Comparison of ENCODE assay signal across 8 cellular contexts in the genomic region with DNA sequence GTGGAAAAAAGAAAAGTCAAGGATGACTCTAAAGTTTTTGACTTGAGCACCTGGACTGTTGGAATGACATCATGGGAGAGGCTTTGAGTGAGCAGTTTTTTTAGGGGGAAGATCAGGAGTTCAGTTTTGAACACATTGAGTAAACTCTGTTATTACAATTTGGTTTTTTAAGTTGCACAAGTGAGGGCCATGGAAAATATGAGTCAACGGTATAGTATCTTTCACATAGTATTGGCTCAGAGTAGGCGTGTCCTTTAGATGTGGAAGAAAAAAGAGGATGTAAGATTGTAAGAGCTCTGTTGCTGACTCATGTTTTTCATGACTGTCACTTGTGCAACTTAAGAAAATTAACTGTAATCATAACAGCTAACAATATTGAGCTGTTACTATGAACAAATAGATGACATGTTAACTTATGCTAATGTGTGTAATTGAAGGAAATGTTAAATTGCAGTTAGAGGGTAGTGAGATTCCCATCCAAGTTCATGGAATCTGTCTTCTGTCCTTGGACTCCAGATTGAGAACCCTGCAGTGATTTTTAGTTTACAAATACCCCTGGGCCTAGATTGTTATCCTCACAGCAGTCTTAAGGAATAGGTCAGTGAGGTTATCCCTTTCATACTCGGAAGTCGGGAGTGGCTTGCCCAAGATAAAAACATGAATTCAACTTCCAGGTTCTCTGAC. TPM values are rescaled to one million over a fixed set of nuclear protein-coding genes. Genes with fewer than 3 reads are reported as not detected.
DNase-seq lines count a peak whose midpoint lies in the region; TF ChIP-seq lines count a peak whose summit lies in the region.

No MANE protein-coding gene starts in this region.

- DNase-seq in activated naive CD4-positive, alpha-beta T cell treated with anti-CD3 and anti-CD28 coated beads for 36 hours = peak; percentile 48
- no peak for DNase-seq in activated naive CD4-positive, alpha-beta T cell treated with anti-CD3 and anti-CD28 coated beads, Interleukin-2, amount 50 U/mL, for 16 hours
- peak; percentile 100 for DNase-seq in HCEC 1CT
- peak; percentile 93 for DNase-seq in LoVo (ENCODE audit: low spot score)
- no peak for DNase-seq in DMS79 (lab: John Stamatoyannopoulos, UW)
- no peak for DNase-seq in WERI-Rb-1

- intact Hi-C loops in activated naive CD4-positive, alpha-beta T cell treated with anti-CD3 and anti-CD28 coated beads for 36 hours (cut with micrococcal nuclease) = loop anchor here (1.0 to 5.0 kb wide), 16 partner anchors 47 to 1614 kb away; partner anchors contain the start of genes CEP290 and TMTC3

- peak overlapping the region; percentile 37 for H3K27ac Mint-ChIP-seq in activated naive CD4-positive, alpha-beta T cell treated with anti-CD3 and anti-CD28 coated beads for 36 hours
- H3K27ac Mint-ChIP-seq in activated naive CD8-positive, alpha-beta T cell = peak overlapping the region; percentile 82

- H3K4me1 Mint-ChIP-seq in activated naive CD4-positive, alpha-beta T cell treated with anti-CD3 and anti-CD28 coated beads for 36 hours (ENCODE audit: low read depth) = peaks cover 23% of the 10 kb centered on the region
- H3K4me1 Mint-ChIP-seq in activated naive CD8-positive, alpha-beta T cell (ENCODE audit: low read depth) = peaks cover 34% of the 10 kb centered on the region

- no peak for TF ChIP-seq RAD21 in liver (IDR thresholded peaks at IDR 0.05)

- TF ChIP-seq CTCF in liver (IDR thresholded peaks at IDR 0.05; ENCODE audit: low read depth, low read length, missing input control) (no peak), WERI-Rb-1 (IDR thresholded peaks at IDR 0.05; ENCODE audit: low read depth, low read length) (no peak)

- H3K27ac ChIP-seq in liver (ENCODE audit: low read depth in 1 of 2, low read length in 2 of 2) (peak overlapping the region; percentile 54 to 56), WERI-Rb-1 (no peak overlapping the region)

- no peaks in the 10 kb centered on the region for H3K4me1 ChIP-seq in liver (ENCODE audit: control insufficient read depth in 4 of 4, insufficient read depth in 4 of 4, low read length in 3 of 4)

- H3K4me3 ChIP-seq in liver (ENCODE audit: low read depth in 1 of 3, low read length in 3 of 3) (no peak overlapping the region), WERI-Rb-1 (ENCODE audit: low read depth, low read length) (no peak overlapping the region)

- H3K36me3 ChIP-seq in liver (ENCODE audit: control insufficient read depth in 4 of 4, insufficient read depth in 3 of 4, low read depth in 1 of 4, low read length in 3 of 4) = no peaks in the 10 kb centered on the region
- H3K36me3 ChIP-seq in WERI-Rb-1 = no peaks in the 10 kb centered on the region

- H3K9me3 ChIP-seq in liver (ENCODE audit: control insufficient read depth in 4 of 4, low read length in 3 of 4) (no peaks in the 10 kb centered on the region), WERI-Rb-1 (ENCODE audit: severe bottlenecking) (no peaks in the 10 kb centered on the region)

- no peaks in the 10 kb centered on the region for H3K9me3 Mint-ChIP-seq in activated naive CD4-positive, alpha-beta T cell treated with anti-CD3 and anti-CD28 coated beads for 36 hours
- H3K9me3 Mint-ChIP-seq in activated naive CD8-positive, alpha-beta T cell (ENCODE audit: low read depth) = peaks cover 4% of the 10 kb centered on the region

- no peak overlapping the region for H3K9ac ChIP-seq in liver (ENCODE audit: low read depth in 1 of 2, low read length in 2 of 2)

- no peaks in the 10 kb centered on the region for H3K27me3 Mint-ChIP-seq in activated naive CD4-positive, alpha-beta T cell treated with anti-CD3 and anti-CD28 coated beads for 36 hours (ENCODE audit: low read depth)
- H3K27me3 Mint-ChIP-seq in activated naive CD8-positive, alpha-beta T cell = no peaks in the 10 kb centered on the region

- H3K4me3 Mint-ChIP-seq in activated naive CD4-positive, alpha-beta T cell treated with anti-CD3 and anti-CD28 coated beads for 36 hours = no peak overlapping the region
- peak overlapping the region; percentile 48 for H3K4me3 Mint-ChIP-seq in activated naive CD8-positive, alpha-beta T cell

- CTCF ChIA-PET in activated naive CD4-positive, alpha-beta T cell treated with anti-CD3 and anti-CD28 coated beads for 36 hours (lab: Charles Lee) = no interaction called here

- 71% methylated on average over 4 of the region's 4 CpGs for WGBS in liver

- H3K27me3 ChIP-seq in liver (ENCODE audit: control insufficient read depth in 4 of 4, insufficient read depth in 4 of 4, low read length in 3 of 4) (no peaks in the 10 kb centered on the region), WERI-Rb-1 (ENCODE audit: insufficient read depth, low read depth, severe bottlenecking) (no peaks in the 10 kb centered on the region)

- H3K36me3 Mint-ChIP-seq in activated naive CD4-positive, alpha-beta T cell treated with anti-CD3 and anti-CD28 coated beads for 36 hours (ENCODE audit: low read depth) = no peaks in the 10 kb centered on the region
- H3K36me3 Mint-ChIP-seq in activated naive CD8-positive, alpha-beta T cell = peaks cover 6% of the 10 kb centered on the region

TF ChIP-seq in liver, 16 proteins besides CTCF, POLR2A, EP300 and RAD21:
- TF ChIP-seq RXRA (IDR thresholded peaks at IDR 0.05) (no peak), EGR1 (IDR thresholded peaks at IDR 0.05; ENCODE audit: low read depth in 2 of 2) (peak; percentile 18 to 27), JUND (IDR thresholded peaks at IDR 0.05) (peak; percentile 90 to 95)

RNA-seq across cellular contexts. Expression of gene ATP2B1, which starts 48.1 kb away (rescaled TPM):
- total RNA-seq in activated naive CD4-positive, alpha-beta T cell treated with anti-CD3 and anti-CD28 coated beads for 36 hours = 10 to 100 TPM; 10.8 to 13.0 TPM
- 10 to 100 TPM; 26.0 to 41.1 TPM for total RNA-seq in liver
- 10 to 100 TPM in 1 of 2 donors, 1 to 10 TPM in 1; 7.3 to 19.6 TPM for polyA plus RNA-seq in liver

Comparison
In these comparisons a context has a peak if more than half of its experiments do, and no peak if none do; other contexts are left out.
1. DNase-seq: peak in activated naive CD4-positive, alpha-beta T cell treated with anti-CD3 and anti-CD28 coated beads for 36 hours (single experiment), HCEC 1CT (single experiment) and LoVo (single experiment); none in activated naive CD4-positive, alpha-beta T cell treated with anti-CD3 and anti-CD28 coated beads, Interleukin-2, amount 50 U/mL, for 16 hours (single experiment), DMS79 (single experiment) and WERI-Rb-1 (single experiment).